ENCODE assay signal across 8 cellular contexts in the genomic region with DNA sequence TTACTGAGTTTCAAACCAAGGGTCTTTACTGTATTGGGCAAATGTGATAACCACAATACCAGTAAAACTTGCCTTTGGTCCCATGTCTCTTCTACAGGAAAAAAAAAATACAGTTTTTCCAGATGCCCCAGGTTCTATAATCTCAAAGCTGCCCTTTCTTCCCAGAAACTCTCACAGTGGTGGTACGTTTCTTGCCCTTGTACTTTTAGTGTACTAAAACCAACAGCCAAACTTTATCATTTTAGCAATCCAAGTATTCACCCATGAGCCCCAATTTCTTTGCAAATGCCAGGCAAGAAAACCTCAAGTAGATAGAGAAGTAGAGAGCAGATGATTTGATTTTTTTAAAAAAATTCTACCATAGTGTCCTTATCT.
DNase-seq lines count a peak whose midpoint lies in the region; ATAC-seq and TF ChIP-seq lines count a peak whose summit lies in the region.

No MANE protein-coding gene starts in this region.

- in situ Hi-C loops in astrocyte of the cerebellum (cut with HindIII; ENCODE audit: low sequenced_read_pairs) = no loop called here

- H3K27ac ChIP-seq in HL-60 (replicated peaks) (peak overlapping the region; percentile 27; the same call in 1 of the 2 replicates), mucosa of rectum (ENCODE audit: low read depth in 2 of 2, low read length in 2 of 2) (no peak overlapping the region)

- no peak for DNase-seq in AG10803 (ENCODE audit: low read depth)
- DNase-seq in HL-60 (ENCODE audit: low read depth in 1 of 2, low spot score in 1 of 2) = no peak
- DNase-seq in astrocyte of the cerebellum (ENCODE audit: low read depth) = no peak
- no peak for DNase-seq in H4 (ENCODE audit: low spot score)
- DNase-seq in stimulated activated CD8-positive, alpha-beta memory T cell treated with anti-CD3 and anti-CD28 coated beads, Interleukin-4, amount 100 ng/mL, for 48 hours = no peak
- DNase-seq in NCI-H345 (lab: John Stamatoyannopoulos, UW) = no peak

- H3K4me1 ChIP-seq in mucosa of rectum (ENCODE audit: control insufficient read depth in 2 of 2, insufficient read depth in 2 of 2, low read length in 2 of 2) = peaks cover 0 to 7% of the 10 kb centered on the region in 2 donors

- peak overlapping the region in 1 of 2 donors; percentile 53 for H3K9ac ChIP-seq in mucosa of rectum (ENCODE audit: low read depth in 1 of 2, low read length in 2 of 2)

- TF ChIP-seq CTCF in AG10803 (conservative IDR thresholded peaks at IDR 0.05; ENCODE audit: low read length) (no peak), HL-60 (IDR thresholded peaks at IDR 0.05; ENCODE audit: insufficient read depth, low read length) (no peak), astrocyte of the cerebellum (IDR thresholded peaks at IDR 0.05; ENCODE audit: low read depth, low read length, missing control alignments) (peak; percentile 0)

- H3K4me3 ChIP-seq in AG10803 (ENCODE audit: low read length) = peak overlapping the region; percentile 58
- H3K4me3 ChIP-seq in HL-60 (replicated peaks; ENCODE audit: insufficient read depth, low read length) = peak overlapping the region; percentile 42
- peak overlapping the region; percentile 85 for H3K4me3 ChIP-seq in astrocyte of the cerebellum (ENCODE audit: low read depth, low read length)
- peak overlapping the region; percentile 31 to 93 for H3K4me3 ChIP-seq in mucosa of rectum (ENCODE audit: low read length in 2 of 2)

- ATAC-seq in GM18519 (IDR thresholded peaks at IDR 0.05; ENCODE audit: low FRiP score, unreplicated experiment) = no peak

- H3K27me3 ChIP-seq in HL-60 (ENCODE audit: insufficient read depth, poor library complexity, severe bottlenecking) (no peaks in the 10 kb centered on the region), mucosa of rectum (ENCODE audit: control insufficient read depth in 2 of 2, insufficient read depth in 2 of 2, low read length in 2 of 2) (no peaks in the 10 kb centered on the region)

- no peaks in the 10 kb centered on the region for H3K36me3 ChIP-seq in mucosa of rectum (ENCODE audit: control insufficient read depth in 2 of 2, insufficient read depth in 2 of 2, low read length in 2 of 2)

- no peaks in the 10 kb centered on the region for H3K9me3 ChIP-seq in mucosa of rectum (ENCODE audit: control insufficient read depth in 2 of 2, low read length in 2 of 2)
